ENCODE assay signal across 12 cellular contexts in the genomic region with DNA sequence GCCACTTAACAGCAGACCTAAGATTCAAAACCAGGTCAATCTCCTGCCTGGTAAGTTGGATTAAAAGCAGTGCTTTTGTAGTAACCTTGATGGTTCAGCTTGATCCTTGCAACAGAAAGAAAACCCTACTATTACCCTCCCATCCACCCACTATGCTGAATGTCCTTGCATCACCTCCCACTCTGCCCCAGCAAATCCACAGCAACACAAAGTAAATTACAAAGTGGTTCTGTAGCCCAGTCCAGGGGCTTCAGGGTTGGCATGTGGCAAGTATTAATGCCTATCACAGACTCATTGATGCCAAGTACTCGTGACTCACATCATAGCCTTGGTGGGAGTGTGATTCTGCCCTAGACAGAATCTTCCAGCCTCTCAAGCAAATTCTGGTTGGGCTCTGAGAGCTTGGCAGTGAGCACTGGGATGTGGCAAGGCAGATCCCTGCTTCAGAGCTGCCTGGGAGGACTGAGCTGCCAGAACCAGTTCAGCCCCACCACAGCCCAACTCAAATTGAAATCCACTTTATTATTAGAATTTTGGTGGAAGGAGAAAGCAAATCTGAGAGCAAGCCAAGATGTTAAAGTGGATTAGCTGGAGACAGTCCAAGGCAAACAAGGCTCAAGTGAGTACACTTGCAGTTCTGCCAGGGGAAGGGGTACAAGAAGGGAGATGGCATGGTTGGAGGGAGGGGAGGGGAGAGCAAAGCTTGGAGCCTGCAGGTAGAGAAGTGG.
DNase-seq lines count a peak whose midpoint lies in the region; ATAC-seq and TF ChIP-seq lines count a peak whose summit lies in the region.
"Had no signal": no experiment of that assay in that cellular context is flagged by ENCODE, and none has a peak within 500 bp of the region (broad histone marks: within the 10 kb centered on the region; RNA-seq: fewer than 3 reads in every experiment).

No MANE protein-coding gene starts in this region.

- peaks cover 0 to 16% of the 10 kb centered on the region in 2 donors for H3K4me1 ChIP-seq in right atrium auricular region
- no peaks in the 10 kb centered on the region for H3K4me1 ChIP-seq in upper lobe of right lung
- H3K4me1 ChIP-seq in hepatocyte (ENCODE audit: insufficient read depth): no peaks in the 10 kb centered on the region

- H3K27ac ChIP-seq in right atrium auricular region (peak overlapping the region in 1 of 2 donors; percentile 15), upper lobe of right lung (no peak overlapping the region), hepatocyte (no peak overlapping the region), dorsolateral prefrontal cortex (peak overlapping the region in 27 of 59 donors; percentile 0 to 67 (median 33))

- intact Hi-C loops in Right ventricle myocardium inferior (cut with DNase I) (no loop called here), head of caudate nucleus (cut with DNase I) (no loop called here), upper lobe of right lung (cut with DNase I) (no loop called here), dorsolateral prefrontal cortex (cut with DNase I) (no loop called here)

- H3K4me3 ChIP-seq in right atrium auricular region (no peak overlapping the region), upper lobe of right lung (no peak overlapping the region), hepatocyte (no peak overlapping the region), dorsolateral prefrontal cortex (no peak overlapping the region)

- no peak overlapping the region for H3K4me2 ChIP-seq in hepatocyte

- TF ChIP-seq CTCF in right atrium auricular region (IDR thresholded peaks at IDR 0.05) (no peak), upper lobe of right lung (IDR thresholded peaks at IDR 0.05) (no peak), hepatocyte (IDR thresholded peaks at IDR 0.05; ENCODE audit: poor library complexity) (no peak), dorsolateral prefrontal cortex (IDR thresholded peaks at IDR 0.05 in 54 of 56, conservative IDR thresholded peaks at IDR 0.05 in 2 of 56; ENCODE audit: low read depth in 1 of 56, partially characterized antibody in 56 of 56) (no peak)

- WGBS in hepatocyte (ENCODE audit: low lambda C conversion rate, missing lambda C conversion rate): 82% methylated on average over 1 of the region's 1 CpG

- H3K36me3 ChIP-seq in right atrium auricular region (no peaks in the 10 kb centered on the region), upper lobe of right lung (no peaks in the 10 kb centered on the region), hepatocyte (replicated peaks; ENCODE audit: insufficient read depth, low read depth) (no peaks in the 10 kb centered on the region)

- no peaks in the 10 kb centered on the region for H4K20me1 ChIP-seq in hepatocyte (ENCODE audit: insufficient read depth, poor library complexity, severe bottlenecking)

- peak; percentile 74 for ATAC-seq in Right ventricle myocardium inferior
- ATAC-seq in upper lobe of right lung: peak; percentile 83
- ATAC-seq: stimulated activated naive B cell treated with anti-CD40 and anti-IgM and Interleukin-4, amounts not matched to agents 10 μg/mL and 1 μg/mL and 100 μg/mL, for 72 hours had no signal

- DNase-seq in Right ventricle myocardium inferior (ENCODE audit: missing footprints) (no peak), right atrium auricular region (ENCODE audit: low spot score) (no peak), amniotic epithelial cell (ENCODE audit: low read depth) (peak; percentile 9), head of caudate nucleus (peak in 25 of 42 donors; percentile 5 to 80 (median 39)), upper lobe of right lung (peak; percentile 66), HUDEP-2 (lab: John Stamatoyannopoulos, UW; ENCODE audit: unreplicated experiment in 76 of 76) (no peak), hepatocyte (ENCODE audit: low spot score) (no peak), dorsolateral prefrontal cortex (no peak)
- DNase-seq: glutamatergic neuron; KBM-7; stimulated activated CD4-positive, alpha-beta T cell treated with anti-CD3 and anti-CD28 coated beads, Interleukin-12 subunit alpha, Interleukin-12 subunit beta, amount 100 ng/mL, for 4 hours; stimulated activated naive B cell treated with anti-CD40 and anti-IgM and Interleukin-4, amounts not matched to agents 10 μg/mL and 1 μg/mL and 100 μg/mL, for 72 hours had no signal

- no peaks in the 10 kb centered on the region for H3K9me2 ChIP-seq in hepatocyte (replicated peaks; ENCODE audit: insufficient read depth)

- no peaks in the 10 kb centered on the region for H3K27me3 ChIP-seq in right atrium auricular region
- H3K27me3 ChIP-seq in upper lobe of right lung: no peaks in the 10 kb centered on the region
- no peaks in the 10 kb centered on the region for H3K27me3 ChIP-seq in hepatocyte
- H3K27me3 ChIP-seq in dorsolateral prefrontal cortex: no peaks in the 10 kb centered on the region

- H3K79me2 ChIP-seq in hepatocyte: no peaks in the 10 kb centered on the region

- no peak overlapping the region for H2AFZ ChIP-seq in hepatocyte

- H3K9me3 ChIP-seq in right atrium auricular region (no peaks in the 10 kb centered on the region), upper lobe of right lung (no peaks in the 10 kb centered on the region), hepatocyte (ENCODE audit: low read depth) (no peaks in the 10 kb centered on the region)

Comparison
In these comparisons a context has a peak if more than half of its experiments do, and no peak if none do; other contexts are left out.
1. DNase-seq: peak in amniotic epithelial cell (single experiment), head of caudate nucleus (25 of 42) and upper lobe of right lung (single experiment); none in Right ventricle myocardium inferior (single experiment), right atrium auricular region (single experiment), HUDEP-2 (0 of 76), hepatocyte (single experiment) and dorsolateral prefrontal cortex (0 of 10).